In the genomic region with DNA sequence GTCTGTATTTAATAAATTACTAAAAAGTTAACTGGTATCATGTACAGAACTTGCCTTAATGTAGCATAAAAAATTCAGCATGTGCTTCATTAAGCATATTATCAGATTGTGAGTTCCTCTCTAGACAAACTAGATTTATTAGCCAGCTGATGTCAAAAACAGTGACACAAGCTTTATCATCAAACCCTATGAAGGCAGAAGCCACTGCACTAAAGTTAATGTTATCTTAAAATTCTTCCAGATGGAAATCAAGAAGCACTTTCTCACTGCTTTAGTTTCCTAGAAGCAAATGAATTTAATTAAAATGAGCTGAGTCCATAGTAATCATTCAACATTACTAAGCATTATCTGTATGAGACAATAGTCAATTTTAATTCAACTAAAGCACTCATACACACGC, we compare ENCODE assay signal across 21 cellular contexts.
DNase-seq lines count a peak whose midpoint lies in the region; ATAC-seq, FAIRE-seq and TF ChIP-seq lines count a peak whose summit lies in the region.
"Had no signal": no experiment of that assay in that cellular context is flagged by ENCODE, and none has a peak within 500 bp of the region (broad histone marks: within the 10 kb centered on the region; RNA-seq: fewer than 3 reads in every experiment).

No MANE protein-coding gene starts in this region.

- H3K9me3 ChIP-seq in A549 (no peaks in the 10 kb centered on the region), SK-N-MC (ENCODE audit: low read depth, low read length) (no peaks in the 10 kb centered on the region), K562 (replicated peaks; ENCODE audit: control insufficient read depth, insufficient read depth, low read depth, low read length) (no peaks in the 10 kb centered on the region)
- H3K9me3 ChIP-seq: BLaER1, Caco-2 had no signal

- no peaks in the 10 kb centered on the region for H3K27me3 ChIP-seq in K562 (ENCODE audit: control insufficient read depth in 2 of 2, insufficient read depth in 2 of 2, low read length in 2 of 2)
- H3K27me3 ChIP-seq: BLaER1 had no signal

- in situ Hi-C loops in K562 (cut with MboI) = no loop called here

- no peaks in the 10 kb centered on the region for H3K36me3 ChIP-seq in SK-N-MC (ENCODE audit: insufficient read depth, low read length)
- 0 out of 3 replicates have a peak, but pooled peaks cover 2% of the 10 kb centered on the region for H3K36me3 ChIP-seq in K562 (ENCODE audit: control insufficient read depth, insufficient read depth, low read length)

- no peak overlapping the region for H2AFZ ChIP-seq in K562 (ENCODE audit: low read depth, low read length)
- H2AFZ ChIP-seq: GM23338 had no signal

- no peak for TF ChIP-seq CTCF in A549 (IDR thresholded peaks at IDR 0.05)
- no peak for TF ChIP-seq CTCF in D721Med (IDR thresholded peaks at IDR 0.05; ENCODE audit: insufficient read depth, missing control alignments)
- no peak for TF ChIP-seq CTCF in K562 (IDR thresholded peaks at IDR 0.05 in 2 of 3, conservative IDR thresholded peaks at IDR 0.05 in 1 of 3; ENCODE audit: insufficient read depth in 2 of 3, low read depth in 1 of 3, low read length in 3 of 3)

- intact Hi-C loops in K562 (cut with micrococcal nuclease) = no loop called here

- CTCF ChIA-PET in A549 (lab: Yijun Ruan, JAX) (interaction anchor here (1.2 kb wide), 1 partner anchor 172 kb away, joined by 4 read pairs; no protein-coding TSS in a partner anchor), K562 (lab: Yijun Ruan, JAX; ENCODE audit: low intra/inter-chr PET ratio) (no interaction called here)

- TF ChIP-seq RAD21 in A549 (conservative IDR thresholded peaks at IDR 0.05 in 1 of 2, IDR thresholded peaks at IDR 0.05 in 1 of 2) (no peak), K562 (CRISPR knock-in tag; conservative IDR thresholded peaks at IDR 0.05 in 1 of 2, IDR thresholded peaks at IDR 0.05 in 1 of 2) (no peak)

- H4K20me1 ChIP-seq in K562 (replicated peaks; ENCODE audit: control insufficient read depth, insufficient read depth, low read length) = no peaks in the 10 kb centered on the region
- H4K20me1 ChIP-seq: BLaER1 had no signal

- H3K4me3 ChIP-seq in A549 = no peak overlapping the region
- no peak overlapping the region for H3K4me3 ChIP-seq in SK-N-MC
- H3K4me3 ChIP-seq in K562 = no peak overlapping the region
- H3K4me3 ChIP-seq: BLaER1, GM12878, GM23338 had no signal

- TF ChIP-seq POLR2A in A549 (IDR thresholded peaks at IDR 0.05; ENCODE audit: low read length) (no peak), K562 (conservative IDR thresholded peaks at IDR 0.05) (no peak)

- H3K4me1 ChIP-seq in A549 = peaks cover 11% of the 10 kb centered on the region; the same call in 2 of the 3 replicates
- no peaks in the 10 kb centered on the region for H3K4me1 ChIP-seq in K562 (replicated peaks in 1 of 2; ENCODE audit: control insufficient read depth in 2 of 2, insufficient read depth in 2 of 2, low read length in 2 of 2)
- H3K4me1 ChIP-seq: Caco-2 had no signal

- no peak overlapping the region for H3K4me2 ChIP-seq in A549
- H3K4me2 ChIP-seq in K562 (ENCODE audit: insufficient read depth, low read length) = no peak overlapping the region
- H3K4me2 ChIP-seq: BLaER1, GM23338 had no signal

- TF ChIP-seq EP300 in A549 (IDR thresholded peaks at IDR 0.05) (no peak), K562 (IDR thresholded peaks at IDR 0.05; ENCODE audit: low read length) (no peak)

- no peak overlapping the region for H3K27ac ChIP-seq in A549
- H3K27ac ChIP-seq in SK-N-MC = peak overlapping the region; percentile 67; the same call in 1 of the 2 replicates
- no peak overlapping the region for H3K27ac ChIP-seq in K562 (ENCODE audit: extremely low read depth, low read depth, low read length)
- H3K27ac ChIP-seq: BLaER1, C4-2B had no signal

- no TSS peak for BruUV-seq in K562 (replicated peaks; lab: Mats Ljungman, UMichigan)

- no peaks in the 10 kb centered on the region for H3K9me1 ChIP-seq in K562 (ENCODE audit: control insufficient read depth, insufficient read depth, low read length)

- WGBS in A549 (ENCODE audit: missing lambda C conversion rate) = 86% methylated on average over 1 of the region's 1 CpG
- WGBS in K562 (ENCODE audit: insufficient coverage, low coverage, missing lambda C conversion rate) = 70% methylated on average over 1 of the region's 1 CpG

- no peak for ATAC-seq in A549
- no peak for ATAC-seq in K562
- no peak for ATAC-seq in GM18870 (IDR thresholded peaks at IDR 0.05; ENCODE audit: unreplicated experiment)
- ATAC-seq: CD8-positive, alpha-beta T cell; GM12878; GM23338; HCT116 had no signal

- no peak overlapping the region for H3K9ac ChIP-seq in SK-N-MC (ENCODE audit: insufficient read length)
- no peak overlapping the region for H3K9ac ChIP-seq in K562 (ENCODE audit: insufficient read depth in 1 of 2, low read depth in 2 of 2, low read length in 2 of 2)
- H3K9ac ChIP-seq: BLaER1 had no signal

- no peak for DNase-seq in A549 (ENCODE audit: low read depth in 1 of 2, low spot score in 1 of 2)
- no peak for DNase-seq in D721Med (ENCODE audit: insufficient read length, low spot score)
- DNase-seq in SK-N-MC (ENCODE audit: low read depth, low spot score) = no peak
- DNase-seq in K562 (ENCODE audit: extremely low read depth in 1 of 4, low spot score in 3 of 4) = no peak
- no peak for DNase-seq in stimulated activated naive CD4-positive, alpha-beta T cell (lab: John Stamatoyannopoulos, UW)
- no peak for DNase-seq in NCI-H510A (lab: John Stamatoyannopoulos, UW)
- DNase-seq: 8988T; Caco-2; CD4-positive, CD25-positive, alpha-beta regulatory T cell; CD8-positive, alpha-beta T cell; DMS 273 treated with DMSO at 0.1 percent for 48 hours; DMS79; EL; GDM1; H9 had no signal

- POLR2A ChIA-PET in A549 (lab: Yijun Ruan, JAX) = no interaction called here
- POLR2A ChIA-PET in K562 (lab: Yijun Ruan, JAX) = no interaction called here

- no peaks in the 10 kb centered on the region for H3K79me2 ChIP-seq in K562 (ENCODE audit: control insufficient read depth, insufficient read depth, low read length)

- FAIRE-seq in A549 (lab: Jason Lieb, UNC) (peak; percentile 56), D721Med (lab: Jason Lieb, UNC) (peak; percentile 46), K562 (lab: Jason Lieb, UNC) (no peak)
- FAIRE-seq: GM12878 had no signal

TF ChIP-seq in A549, 52 proteins besides CTCF, POLR2A, EP300 and RAD21 (continues in another document):
- no peak for TF ChIP-seq REST (IDR thresholded peaks at IDR 0.05)
- no peak for TF ChIP-seq HEYL (CRISPR knock-in tag; IDR thresholded peaks at IDR 0.05)
- no peak for TF ChIP-seq POLR2AphosphoS2 (conservative IDR thresholded peaks at IDR 0.05; ENCODE audit: low read length)
- TF ChIP-seq JUN (IDR thresholded peaks at IDR 0.05) = no peak

TF ChIP-seq in K562, 482 proteins besides CTCF, POLR2A, EP300 and RAD21:
- TF ChIP-seq, protein P1, sequence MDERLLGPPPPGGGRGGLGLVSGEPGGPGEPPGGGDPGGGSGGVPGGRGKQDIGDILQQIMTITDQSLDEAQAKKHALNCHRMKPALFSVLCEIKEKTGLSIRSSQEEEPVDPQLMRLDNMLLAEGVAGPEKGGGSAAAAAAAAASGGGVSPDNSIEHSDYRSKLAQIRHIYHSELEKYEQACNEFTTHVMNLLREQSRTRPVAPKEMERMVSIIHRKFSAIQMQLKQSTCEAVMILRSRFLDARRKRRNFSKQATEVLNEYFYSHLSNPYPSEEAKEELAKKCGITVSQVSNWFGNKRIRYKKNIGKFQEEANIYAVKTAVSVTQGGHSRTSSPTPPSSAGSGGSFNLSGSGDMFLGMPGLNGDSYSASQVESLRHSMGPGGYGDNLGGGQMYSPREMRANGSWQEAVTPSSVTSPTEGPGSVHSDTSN (CRISPR knock-in tag; IDR thresholded peaks at IDR 0.05; ENCODE audit: low read depth) = no peak
- TF ChIP-seq, protein P1 (tag; conservative IDR thresholded peaks at IDR 0.05; ENCODE audit: low read depth) = peak; percentile 69
- TF ChIP-seq MEIS2 (IDR thresholded peaks at IDR 0.05; ENCODE audit: partially characterized antibody) = peak; percentile 23
- TF ChIP-seq PCBP1 (IDR thresholded peaks at IDR 0.05; ENCODE audit: low read depth, low read length, poor library complexity, severe bottlenecking) = no peak
